Comparison of ENCODE assay signal across 9 cellular contexts in the genomic region with DNA sequence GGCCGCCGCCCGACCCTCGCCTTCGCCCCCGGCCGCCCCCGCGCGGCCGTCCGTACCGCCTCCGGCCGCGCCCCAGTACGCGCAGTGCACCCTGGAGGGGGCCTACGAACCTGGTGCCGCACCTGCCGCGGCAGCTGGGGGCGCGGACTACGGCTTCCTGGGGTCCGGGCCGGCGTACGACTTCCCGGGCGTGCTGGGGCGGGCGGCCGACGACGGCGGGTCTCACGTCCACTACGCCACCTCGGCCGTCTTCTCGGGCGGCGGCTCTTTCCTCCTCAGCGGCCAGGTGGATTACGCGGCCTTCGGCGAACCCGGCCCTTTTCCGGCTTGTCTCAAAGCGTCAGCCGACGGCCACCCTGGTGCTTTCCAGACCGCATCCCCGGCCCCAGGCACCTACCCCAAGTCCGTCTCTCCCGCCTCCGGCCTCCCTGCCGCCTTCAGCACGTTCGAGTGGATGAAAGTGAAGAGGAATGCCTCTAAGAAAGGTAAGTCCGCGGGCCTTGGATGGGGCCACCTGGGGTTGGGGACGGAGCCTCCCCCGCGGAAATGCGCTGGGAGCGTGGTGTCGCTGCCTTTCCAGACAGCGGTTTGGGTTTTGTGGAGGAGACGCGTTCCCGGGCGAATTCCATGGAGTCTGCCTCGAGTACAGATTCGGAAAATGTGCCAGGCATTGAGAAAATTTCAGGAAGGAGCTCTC. TPM values are rescaled to one million over a fixed set of nuclear protein-coding genes. Genes with fewer than 3 reads are reported as not detected.
A peak's percentile ranks its signal among the peaks of the same experiment; 100 is the strongest.
DNase-seq lines count a peak whose midpoint lies in the region; ATAC-seq, FAIRE-seq and TF ChIP-seq lines count a peak whose summit lies in the region.
"Had no signal": no experiment of that assay in that cellular context is flagged by ENCODE, and none has a peak within 500 bp of the region (broad histone marks: within the 10 kb centered on the region; RNA-seq: fewer than 3 reads in every experiment).

No MANE protein-coding gene starts in this region.

- no peak overlapping the region for H3K27ac Mint-ChIP-seq in chondrocyte (ENCODE audit: unreplicated experiment)

- peaks cover 17% of the 10 kb centered on the region for H3K4me1 Mint-ChIP-seq in chondrocyte (ENCODE audit: low read depth)

- peaks cover 71% of the 10 kb centered on the region for H3K27me3 Mint-ChIP-seq in chondrocyte (ENCODE audit: low read depth)

- no peak for TF ChIP-seq POLR2A in A549 (IDR thresholded peaks at IDR 0.05; ENCODE audit: low read length)

- TF ChIP-seq EP300 in A549 (IDR thresholded peaks at IDR 0.05) = no peak

- CTCF ChIA-PET in A549 (lab: Yijun Ruan, JAX) = interaction anchor here (0.6 to 2.1 kb wide), 5 partner anchors 9 to 959 kb away, joined by 3 to 12 read pairs (median 3); no protein-coding TSS in a partner anchor

- WGBS in A549 (ENCODE audit: missing lambda C conversion rate) = 74% methylated on average over 50 of the region's 77 CpGs

- ATAC-seq in A549 = peak; percentile 11 to 51; a peak in 2 of 6 replicates
- ATAC-seq in HG03432 (IDR thresholded peaks at IDR 0.05; ENCODE audit: unreplicated experiment) = peak; percentile 28
- no peak for ATAC-seq in GM18873 (IDR thresholded peaks at IDR 0.05; ENCODE audit: low FRiP score, unreplicated experiment)
- ATAC-seq in HG03520 (IDR thresholded peaks at IDR 0.05; ENCODE audit: unreplicated experiment) = no peak
- ATAC-seq in GM21723 (IDR thresholded peaks at IDR 0.05; ENCODE audit: unreplicated experiment) = no peak

- no peaks in the 10 kb centered on the region for H3K36me3 ChIP-seq in muscle layer of colon (ENCODE audit: insufficient read depth, low read length)

- DNase-seq in A549 (ENCODE audit: low read depth in 1 of 2, low spot score in 1 of 2) (no peak), chondrocyte (ENCODE audit: low spot score) (no peak), HPDE6-E6E7 (ENCODE audit: extremely low spot score) (no peak)

- H3K9ac ChIP-seq in muscle layer of colon (ENCODE audit: low read length) = no peak overlapping the region

- peak overlapping the region; percentile 72 for H3K4me2 ChIP-seq in A549

- H3K4me1 ChIP-seq in A549 = 0 out of 3 replicates have a peak, but pooled peaks cover 5% of the 10 kb centered on the region
- H3K4me1 ChIP-seq in muscle layer of colon (ENCODE audit: insufficient read depth, low read length) = peaks cover 13% of the 10 kb centered on the region

- H3K27me3 ChIP-seq in muscle layer of colon (ENCODE audit: control insufficient read depth in 1 of 2, insufficient read depth in 2 of 2, low read length in 2 of 2) = peaks cover 20 to 37% of the 10 kb centered on the region in 2 donors

- H3K36me3 Mint-ChIP-seq in chondrocyte (ENCODE audit: low read depth) = peaks cover 2% of the 10 kb centered on the region

- FAIRE-seq in A549 (lab: Jason Lieb, UNC) = no peak
- FAIRE-seq: TTC549 had no signal

- peak overlapping the region; percentile 25 for H3K4me3 Mint-ChIP-seq in chondrocyte (ENCODE audit: unreplicated experiment)

- H3K9me3 ChIP-seq in A549 (no peaks in the 10 kb centered on the region), muscle layer of colon (ENCODE audit: low read length) (no peaks in the 10 kb centered on the region)

- H3K4me3 ChIP-seq in A549 (peak overlapping the region; percentile 56), muscle layer of colon (ENCODE audit: low read depth in 1 of 2, low read length in 2 of 2) (peak overlapping the region; percentile 70 to 76)

- peaks cover 10% of the 10 kb centered on the region for H3K9me3 Mint-ChIP-seq in chondrocyte (ENCODE audit: low read depth)

- peak overlapping the region; percentile 44 to 81; a peak in 5 of 6 replicates for H3K27ac ChIP-seq in A549
- H3K27ac ChIP-seq in muscle layer of colon (ENCODE audit: low read depth, low read length) = no peak overlapping the region

- TF ChIP-seq CTCF in A549 (IDR thresholded peaks at IDR 0.05) = no peak
- TF ChIP-seq CTCF in chondrocyte (IDR thresholded peaks at IDR 0.05) = no peak

- POLR2A ChIA-PET in A549 (lab: Yijun Ruan, JAX) = interaction anchor here (1.0 kb wide), 1 partner anchor 448 kb away, joined by 4 read pairs; no protein-coding TSS in a partner anchor

- TF ChIP-seq RAD21 in A549 (conservative IDR thresholded peaks at IDR 0.05 in 1 of 2, IDR thresholded peaks at IDR 0.05 in 1 of 2) = no peak

TF ChIP-seq in A549, 52 proteins besides CTCF, POLR2A, EP300 and RAD21:
- TF ChIP-seq SMC3 (IDR thresholded peaks at IDR 0.05) (no peak), HOXB5 (CRISPR knock-in tag; IDR thresholded peaks at IDR 0.05) (no peak), NPAS2 (CRISPR knock-in tag; IDR thresholded peaks at IDR 0.05; ENCODE audit: borderline replicate concordance) (no peak), HOXA7 (CRISPR knock-in tag; IDR thresholded peaks at IDR 0.05) (no peak)

RNA-seq across cellular contexts. Expression of gene HOXD1, which starts 0.6 kb away (rescaled TPM):
- 0.12 and 0.17 TPM in 2 replicates for polyA plus RNA-seq in A549 (2011; rRNA removed)
- polyA plus RNA-seq in A549 (2012; cell fraction: cytosol; rRNA removed) = 0.12 and 0.17 TPM in 2 replicates
- polyA plus RNA-seq in A549 (2012; cell fraction: nucleus; rRNA removed) = 0.17 and 0.34 TPM in 2 replicates
- polyA plus RNA-seq in A549 (2017; fragmentation: RNase III; extraction: RNeasy Plus Mini Kit Qiagen cat#74134 plus additional on column Dnase treatment) = 0.11 to 0.17 TPM (median 0.12 TPM) in 3 replicates
- polyA minus RNA-seq in A549 (2011; rRNA and poly(A)+ RNA removed) = not detected in 2 replicates
- not detected in 3 replicates for total RNA-seq in chondrocyte

RNA-seq across cellular contexts. Expression of gene HOXD3, which starts 32.0 kb away (rescaled TPM):
- polyA plus RNA-seq in A549 (2011; rRNA removed) = 0.27 and 0.70 TPM in 2 replicates
- polyA plus RNA-seq in A549 (2012; cell fraction: cytosol; rRNA removed) = 0.16 and 0.19 TPM in 2 replicates
- 0.71 and 0.89 TPM in 2 replicates for polyA plus RNA-seq in A549 (2012; cell fraction: nucleus; rRNA removed)
- 0.14 to 0.36 TPM (median 0.18 TPM) in 3 replicates for polyA plus RNA-seq in A549 (2017; fragmentation: RNase III; extraction: RNeasy Plus Mini Kit Qiagen cat#74134 plus additional on column Dnase treatment)
- not detected in 2 replicates for polyA minus RNA-seq in A549 (2011; rRNA and poly(A)+ RNA removed)
- not detected in 3 replicates for total RNA-seq in chondrocyte

RNA-seq across cellular contexts. Expression of gene HOXD4, which starts 37.8 kb away (rescaled TPM):
- polyA plus RNA-seq in A549 (2011; rRNA removed) = 0.27 and 0.28 TPM in 2 replicates
- 0.32 and 0.43 TPM in 2 replicates for polyA plus RNA-seq in A549 (2012; cell fraction: cytosol; rRNA removed)
- 2.6 and 3.1 TPM in 2 replicates for polyA plus RNA-seq in A549 (2012; cell fraction: nucleus; rRNA removed)
- 0.54 to 0.92 TPM (median 0.87 TPM) in 3 replicates for polyA plus RNA-seq in A549 (2017; fragmentation: RNase III; extraction: RNeasy Plus Mini Kit Qiagen cat#74134 plus additional on column Dnase treatment)
- 0.25 TPM in 1 of 2 replicates, not detected in the other for polyA minus RNA-seq in A549 (2011; rRNA and poly(A)+ RNA removed)
- total RNA-seq in chondrocyte = not detected in 3 replicates

RNA-seq across cellular contexts. Expression of gene HOXD8, which starts 59.6 kb away (rescaled TPM):
- polyA plus RNA-seq in A549 (2011; rRNA removed) (6.4 and 8.5 TPM in 2 replicates), A549 (2017; fragmentation: RNase III; extraction: RNeasy Plus Mini Kit Qiagen cat#74134 plus additional on column Dnase treatment) (3.5 to 3.9 TPM (median 3.8 TPM) in 3 replicates)
- polyA plus RNA-seq in A549 (2012; cell fraction: cytosol; rRNA removed) = 2.3 and 3.0 TPM in 2 replicates
- 1.7 and 1.8 TPM in 2 replicates for polyA plus RNA-seq in A549 (2012; cell fraction: nucleus; rRNA removed)
- 0.97 and 2.5 TPM in 2 replicates for polyA minus RNA-seq in A549 (2011; rRNA and poly(A)+ RNA removed)
- not detected in 3 replicates for total RNA-seq in chondrocyte

Comparison
In these comparisons a context has a peak if more than half of its experiments do, and no peak if none do; other contexts are left out.
1. ATAC-seq: peak in A549 (2 of 2) and HG03432 (single experiment); none in GM18873 (single experiment), HG03520 (single experiment) and GM21723 (single experiment).